ENCODE assay signal across 16 cellular contexts in the genomic region with DNA sequence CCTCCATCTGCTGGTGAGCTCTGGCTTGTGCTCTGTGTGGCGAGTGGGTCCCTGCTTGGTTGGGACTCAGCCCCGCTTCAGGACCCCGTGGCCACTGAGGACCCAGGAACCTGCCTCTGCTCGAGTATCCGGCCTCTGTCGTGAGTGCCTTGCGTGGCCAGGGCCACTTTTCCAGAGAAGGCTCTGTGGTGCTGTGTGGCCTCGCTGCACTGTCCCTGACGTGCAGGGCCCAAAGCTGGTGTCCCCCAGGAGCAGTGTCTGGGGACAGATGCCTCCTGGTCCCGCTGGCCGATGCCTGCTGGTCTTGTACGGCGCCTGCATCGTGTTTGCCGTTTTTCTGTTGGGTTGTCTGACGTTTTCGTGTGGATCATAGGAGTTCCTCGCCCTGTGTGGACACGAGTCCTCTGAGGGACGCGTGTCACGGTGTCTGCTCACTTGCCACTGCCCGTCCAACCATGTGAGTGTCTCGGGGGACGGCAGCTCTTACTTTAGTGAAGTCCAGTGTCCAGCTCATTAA.
"Had no signal": no experiment of that assay in that cellular context is flagged by ENCODE, and none has a peak within 500 bp of the region (broad histone marks: within the 10 kb centered on the region; RNA-seq: fewer than 3 reads in every experiment).

No MANE protein-coding gene starts in this region.

- H3K27me3 Mint-ChIP-seq: activated CD8-positive, alpha-beta memory T cell treated with anti-CD3 and anti-CD28 coated beads, Interleukin-2, amount 10 ng/mL, durations not matched to agents 7 days and 5 days; activated T-cell treated with anti-CD3 and anti-CD28 coated beads, Interleukin-2, amount 50 U/mL, for 24 hours; stimulated activated naive CD8-positive, alpha-beta T cell treated with anti-CD3 and anti-CD28 coated beads, Interleukin-15, amount 100 ng/mL, for 72 hours had no signal

- H3K36me3 Mint-ChIP-seq: activated CD8-positive, alpha-beta memory T cell treated with anti-CD3 and anti-CD28 coated beads, Interleukin-2, amount 10 ng/mL, durations not matched to agents 7 days and 5 days had no signal

- H3K36me3 ChIP-seq: uterus had no signal

- DNase-seq: activated CD4-positive, alpha-beta T cell treated with anti-CD3 and anti-CD28 coated beads for 1 hour; activated CD4-positive, alpha-beta T cell treated with anti-CD3 and anti-CD28 coated beads, Interleukin-2, amount 50 U/mL, for 48 hours; activated CD8-positive, alpha-beta memory T cell treated with anti-CD3 and anti-CD28 coated beads, Interleukin-2, amount 10 ng/mL, durations not matched to agents 7 days and 5 days; activated effector memory CD4-positive, alpha-beta T cell treated with anti-CD3 and anti-CD28 coated beads, Interleukin-2, amount 50 U/mL, for 16 hours; activated T-cell treated with anti-CD3 and anti-CD28 coated beads, Interleukin-2, amount 50 U/mL, for 24 hours; lower lobe of right lung; nucleus accumbens; stimulated activated CD4-positive, alpha-beta T cell treated with anti-CD3 and anti-CD28 coated beads, Interleukin-4, amount 100 ng/mL, for 24 hours; stimulated activated naive CD8-positive, alpha-beta T cell treated with anti-CD3 and anti-CD28 coated beads, Interleukin-15, amount 100 ng/mL, for 72 hours; uterus had no signal

- H3K27ac Mint-ChIP-seq: activated CD8-positive, alpha-beta memory T cell treated with anti-CD3 and anti-CD28 coated beads, Interleukin-2, amount 10 ng/mL, durations not matched to agents 7 days and 5 days; activated T-cell treated with anti-CD3 and anti-CD28 coated beads, Interleukin-2, amount 50 U/mL, for 24 hours; mesothelial cell of epicardium had no signal

- H3K9me3 Mint-ChIP-seq: activated T-cell treated with anti-CD3 and anti-CD28 coated beads, Interleukin-2, amount 50 U/mL, for 24 hours; mesothelial cell of epicardium; stimulated activated naive CD8-positive, alpha-beta T cell treated with anti-CD3 and anti-CD28 coated beads, Interleukin-15, amount 100 ng/mL, for 72 hours; T-helper 2 cell treated with Interferon-gamma antibody and Interleukin-4, amounts not matched to agents 5 μg/mL and 100 μg/mL, for 36 hours had no signal

- H3K4me3 Mint-ChIP-seq: activated CD8-positive, alpha-beta memory T cell treated with anti-CD3 and anti-CD28 coated beads, Interleukin-2, amount 10 ng/mL, durations not matched to agents 7 days and 5 days; activated T-cell treated with anti-CD3 and anti-CD28 coated beads, Interleukin-2, amount 50 U/mL, for 24 hours; mesothelial cell of epicardium; stimulated activated naive CD8-positive, alpha-beta T cell treated with anti-CD3 and anti-CD28 coated beads, Interleukin-15, amount 100 ng/mL, for 72 hours; T-helper 2 cell treated with Interferon-gamma antibody and Interleukin-4, amounts not matched to agents 5 μg/mL and 100 μg/mL, for 36 hours had no signal

- H3K4me3 ChIP-seq: ascending aorta, cardiac muscle cell, hepatocyte, lower lobe of right lung, uterus had no signal

- H3K27ac ChIP-seq: ascending aorta, cardiac muscle cell, hepatocyte, lower lobe of right lung, uterus had no signal

- H3K9me3 ChIP-seq: ascending aorta, lower lobe of right lung, uterus had no signal

- ATAC-seq: activated CD8-positive, alpha-beta memory T cell treated with anti-CD3 and anti-CD28 coated beads, Interleukin-2, amount 10 ng/mL, durations not matched to agents 7 days and 5 days; lower lobe of right lung; sciatic nerve had no signal

- H3K27me3 ChIP-seq: ascending aorta, cardiac muscle cell, hepatocyte, uterus had no signal

- H2AFZ ChIP-seq: hepatocyte had no signal

- H3K4me1 ChIP-seq: ascending aorta, lower lobe of right lung had no signal

- H3K4me2 ChIP-seq: hepatocyte had no signal
